Comparison of ENCODE assay signal across 8 cellular contexts in genomic region chr10:3066317-3066931, GRCh38. TPM values are rescaled to one million over a fixed set of nuclear protein-coding genes. Genes with fewer than 3 reads are reported as not detected.
DNase-seq lines count a peak whose midpoint lies in the region; ATAC-seq lines count a peak whose summit lies in the region.
"Had no signal": no experiment of that assay in that cellular context is flagged by ENCODE, and none has a peak within 500 bp of the region (broad histone marks: within the 10 kb centered on the region; RNA-seq: fewer than 3 reads in every experiment).

No MANE protein-coding gene starts in this region.

- H3K27ac Mint-ChIP-seq in activated T-helper 1 cell treated with anti-CD3 and anti-CD28 coated beads, Interleukin-12 subunit alpha, Interleukin-12 subunit beta, Interleukin-2, Interleukin-4 antibody, amounts not matched to agents 30 ng/mL and 10 ng/mL and 1 ng/mL, durations not matched to agents 14 hours and 24 hours and 36 hours = no peak overlapping the region
- H3K27ac Mint-ChIP-seq in stimulated activated memory B cell treated with anti-CD40 and anti-IgM and Interleukin-4, amounts not matched to agents 10 μg/mL and 1 μg/mL and 100 μg/mL, for 72 hours = no peak overlapping the region

- H3K27me3 ChIP-seq in HUES6 (ENCODE audit: control insufficient read depth, insufficient read depth, low read length) (peaks cover 21% of the 10 kb centered on the region), iPS DF 6.9 (ENCODE audit: control insufficient read depth, insufficient read depth, low read length) (no peaks in the 10 kb centered on the region)

- no peak overlapping the region for H3K27ac ChIP-seq in HUES6 (ENCODE audit: low read depth, low read length)
- H3K27ac ChIP-seq in iPS DF 6.9 (ENCODE audit: low read length) = no peak overlapping the region

- no CpG with 5 or more reads among the region's 45 CpGs for WGBS in iPS DF 6.9 (ENCODE audit: insufficient coverage, insufficient read length)

- peaks cover 20% of the 10 kb centered on the region for H3K36me3 Mint-ChIP-seq in activated T-helper 1 cell treated with anti-CD3 and anti-CD28 coated beads, Interleukin-12 subunit alpha, Interleukin-12 subunit beta, Interleukin-2, Interleukin-4 antibody, amounts not matched to agents 30 ng/mL and 10 ng/mL and 1 ng/mL, durations not matched to agents 14 hours and 24 hours and 36 hours (ENCODE audit: low read depth)
- H3K36me3 Mint-ChIP-seq in stimulated activated memory B cell treated with anti-CD40 and anti-IgM and Interleukin-4, amounts not matched to agents 10 μg/mL and 1 μg/mL and 100 μg/mL, for 72 hours = peaks cover 19% of the 10 kb centered on the region

- peaks cover 12% of the 10 kb centered on the region for H3K36me3 ChIP-seq in HUES6 (ENCODE audit: control insufficient read depth, insufficient read depth, low read length)
- peaks cover under 1% of the 10 kb centered on the region; the same call in 1 of the 2 replicates for H3K36me3 ChIP-seq in iPS DF 6.9 (ENCODE audit: control insufficient read depth, insufficient read depth, low read length)

- H3K4me1 ChIP-seq in HUES6 (ENCODE audit: control insufficient read depth, insufficient read depth, low read length) (peaks cover 12% of the 10 kb centered on the region), iPS DF 6.9 (ENCODE audit: control insufficient read depth, insufficient read depth, low read length) (0 out of 2 replicates have a peak, but pooled peaks cover under 1% of the 10 kb centered on the region)

- ATAC-seq in stimulated activated memory B cell treated with anti-CD40 and anti-IgM and Interleukin-4, amounts not matched to agents 10 μg/mL and 1 μg/mL and 100 μg/mL, for 72 hours = no peak
- no peak for ATAC-seq in GM21576 (IDR thresholded peaks at IDR 0.05; ENCODE audit: unreplicated experiment)

- peak overlapping the region; percentile 56 for H3K9ac ChIP-seq in HUES6 (ENCODE audit: low read length)

- H3K4me3 ChIP-seq in HUES6 (ENCODE audit: low read depth, low read length) (peak overlapping the region; percentile 69), iPS DF 6.9 (ENCODE audit: low read length) (peak overlapping the region; percentile 72; the same call in 1 of the 2 replicates)

- no peaks in the 10 kb centered on the region for H3K9me3 Mint-ChIP-seq in activated T-helper 1 cell treated with anti-CD3 and anti-CD28 coated beads, Interleukin-12 subunit alpha, Interleukin-12 subunit beta, Interleukin-2, Interleukin-4 antibody, amounts not matched to agents 30 ng/mL and 10 ng/mL and 1 ng/mL, durations not matched to agents 14 hours and 24 hours and 36 hours
- H3K9me3 Mint-ChIP-seq in stimulated activated memory B cell treated with anti-CD40 and anti-IgM and Interleukin-4, amounts not matched to agents 10 μg/mL and 1 μg/mL and 100 μg/mL, for 72 hours = no peaks in the 10 kb centered on the region

- intact Hi-C loops in activated T-helper 1 cell treated with anti-CD3 and anti-CD28 coated beads, Interleukin-12 subunit alpha, Interleukin-12 subunit beta, Interleukin-2, Interleukin-4 antibody, amounts not matched to agents 30 ng/mL and 10 ng/mL and 1 ng/mL, durations not matched to agents 14 hours and 24 hours and 36 hours (cut with micrococcal nuclease) = loop anchor here (10.0 kb wide), 1 partner anchor 1422 kb away; no protein-coding TSS in a partner anchor

- H3K9me3 ChIP-seq in HUES6 (ENCODE audit: control insufficient read depth, insufficient read depth, low read depth, low read length) = no peaks in the 10 kb centered on the region
- no peaks in the 10 kb centered on the region for H3K9me3 ChIP-seq in iPS DF 6.9 (ENCODE audit: control insufficient read depth, insufficient read depth, low read length)

- peaks cover 16% of the 10 kb centered on the region for H3K27me3 Mint-ChIP-seq in activated T-helper 1 cell treated with anti-CD3 and anti-CD28 coated beads, Interleukin-12 subunit alpha, Interleukin-12 subunit beta, Interleukin-2, Interleukin-4 antibody, amounts not matched to agents 30 ng/mL and 10 ng/mL and 1 ng/mL, durations not matched to agents 14 hours and 24 hours and 36 hours (ENCODE audit: insufficient read depth)
- no peaks in the 10 kb centered on the region for H3K27me3 Mint-ChIP-seq in stimulated activated memory B cell treated with anti-CD40 and anti-IgM and Interleukin-4, amounts not matched to agents 10 μg/mL and 1 μg/mL and 100 μg/mL, for 72 hours

- peaks cover 24% of the 10 kb centered on the region for H3K4me1 Mint-ChIP-seq in activated T-helper 1 cell treated with anti-CD3 and anti-CD28 coated beads, Interleukin-12 subunit alpha, Interleukin-12 subunit beta, Interleukin-2, Interleukin-4 antibody, amounts not matched to agents 30 ng/mL and 10 ng/mL and 1 ng/mL, durations not matched to agents 14 hours and 24 hours and 36 hours (ENCODE audit: low read depth)
- peaks cover 30% of the 10 kb centered on the region for H3K4me1 Mint-ChIP-seq in stimulated activated memory B cell treated with anti-CD40 and anti-IgM and Interleukin-4, amounts not matched to agents 10 μg/mL and 1 μg/mL and 100 μg/mL, for 72 hours

- no peak for DNase-seq in activated T-helper 1 cell treated with anti-CD3 and anti-CD28 coated beads, Interleukin-12 subunit alpha, Interleukin-12 subunit beta, Interleukin-2, Interleukin-4 antibody, amounts not matched to agents 30 ng/mL and 10 ng/mL and 1 ng/mL, durations not matched to agents 14 hours and 24 hours and 36 hours (ENCODE audit: low spot score)
- DNase-seq in iPS DF 6.9 (ENCODE audit: low read depth, low spot score) (no peak), NCI-H2081 (lab: John Stamatoyannopoulos, UW) (no peak), DMS 273 treated with DMSO at 0.1 percent for 48 hours (lab: John Stamatoyannopoulos, UW) (no peak)
- DNase-seq: hippocampal formation had no signal

- H3K4me3 Mint-ChIP-seq in activated T-helper 1 cell treated with anti-CD3 and anti-CD28 coated beads, Interleukin-12 subunit alpha, Interleukin-12 subunit beta, Interleukin-2, Interleukin-4 antibody, amounts not matched to agents 30 ng/mL and 10 ng/mL and 1 ng/mL, durations not matched to agents 14 hours and 24 hours and 36 hours = peak overlapping the region; percentile 65
- H3K4me3 Mint-ChIP-seq in stimulated activated memory B cell treated with anti-CD40 and anti-IgM and Interleukin-4, amounts not matched to agents 10 μg/mL and 1 μg/mL and 100 μg/mL, for 72 hours = peak overlapping the region; percentile 8

RNA-seq across cellular contexts. Expression of gene PFKP, which starts 0.9 kb away (rescaled TPM):
- 264 and 267 TPM in 2 replicates for total RNA-seq in activated T-helper 1 cell treated with anti-CD3 and anti-CD28 coated beads, Interleukin-12 subunit alpha, Interleukin-12 subunit beta, Interleukin-2, Interleukin-4 antibody, amounts not matched to agents 30 ng/mL and 10 ng/mL and 1 ng/mL, durations not matched to agents 14 hours and 24 hours and 36 hours
